Comparison of ENCODE assay signal across 31 cellular contexts in genomic region chr13:48875071-48875470, GRCh38.
"Had no signal": no experiment of that assay in that cellular context is flagged by ENCODE, and none has a peak within 500 bp of the region (broad histone marks: within the 10 kb centered on the region; RNA-seq: fewer than 3 reads in every experiment).

No MANE protein-coding gene starts in this region.

- H3K4me3 Mint-ChIP-seq: activated CD4-positive, alpha-beta T cell treated with anti-CD3 and anti-CD28 coated beads for 36 hours; activated CD4-positive, alpha-beta T cell treated with anti-CD3 and anti-CD28 coated beads, Interleukin-2, amount 10 ng/mL, durations not matched to agents 7 days and 5 days; activated CD8-positive, alpha-beta T cell treated with anti-CD3 and anti-CD28 coated beads, Interleukin-2, amount 10 ng/mL, durations not matched to agents 7 days and 5 days; activated naive CD4-positive, alpha-beta T cell treated with anti-CD3 and anti-CD28 coated beads, Interleukin-2, amount 50 U/mL, for 24 hours; activated naive CD8-positive, alpha-beta T cell treated with anti-CD3 and anti-CD28 coated beads, Interleukin-2, amount 10 ng/mL, durations not matched to agents 7 days and 5 days; activated T-cell treated with anti-CD3 and anti-CD28 coated beads, Interleukin-2, amount 50 U/mL, for 24 hours; central memory CD8-positive, alpha-beta T cell had no signal

- H3K4me1 Mint-ChIP-seq: central memory CD8-positive, alpha-beta T cell had no signal

- H3K9me3 ChIP-seq: ascending aorta, MG63, SJCRH30 had no signal

- H3K4me1 ChIP-seq: ascending aorta had no signal

- H3K27ac ChIP-seq: ascending aorta, cardiac muscle cell, SJCRH30, SK-N-MC, WERI-Rb-1 had no signal

- H3K27me3 Mint-ChIP-seq: activated naive CD4-positive, alpha-beta T cell treated with anti-CD3 and anti-CD28 coated beads, Interleukin-2, amount 50 U/mL, for 24 hours had no signal

- H3K27me3 ChIP-seq: ascending aorta, MG63, SJCRH30 had no signal

- DNase-seq: activated CD4-positive, alpha-beta T cell treated with anti-CD3 and anti-CD28 coated beads for 36 hours; activated CD4-positive, alpha-beta T cell treated with anti-CD3 and anti-CD28 coated beads, Interleukin-2, amount 10 ng/mL, durations not matched to agents 7 days and 5 days; activated CD4-positive, alpha-beta T cell treated with anti-CD3 and anti-CD28 coated beads, Interleukin-2, amount 50 U/mL, for 48 hours; activated CD8-positive, alpha-beta T cell treated with anti-CD3 and anti-CD28 coated beads, Interleukin-2, amount 10 ng/mL, durations not matched to agents 7 days and 5 days; activated gamma-delta T cell; activated naive CD4-positive, alpha-beta T cell treated with Interleukin-2 at 50 U/mL for 16 hours; activated naive CD8-positive, alpha-beta T cell treated with anti-CD3 and anti-CD28 coated beads, Interleukin-2, amount 10 ng/mL, durations not matched to agents 7 days and 5 days; activated T-cell treated with anti-CD3 and anti-CD28 coated beads, Interleukin-2, amount 50 U/mL, for 24 hours; amygdala; MG63; NCI-H1048; NCI-H1105 treated with DMSO at 0.1 percent for 48 hours; NCI-H1436; NCI-H1694; NCI-H1930; NCI-H2081 treated with DMSO at 0.1 percent for 48 hours; NCI-H226; NCI-H446 treated with DMSO at 0.1 percent for 48 hours; NCI-H524; NCI-H69; SHP77; SJCRH30; T1000; WERI-Rb-1 had no signal

- H3K36me3 Mint-ChIP-seq: activated naive CD4-positive, alpha-beta T cell treated with anti-CD3 and anti-CD28 coated beads, Interleukin-2, amount 50 U/mL, for 24 hours; activated naive CD8-positive, alpha-beta T cell treated with anti-CD3 and anti-CD28 coated beads, Interleukin-2, amount 10 ng/mL, durations not matched to agents 7 days and 5 days had no signal

- ATAC-seq: activated CD4-positive, alpha-beta T cell treated with anti-CD3 and anti-CD28 coated beads for 36 hours; activated CD8-positive, alpha-beta T cell treated with anti-CD3 and anti-CD28 coated beads, Interleukin-2, amount 10 ng/mL, durations not matched to agents 7 days and 5 days; Panc1 had no signal

- H3K27ac Mint-ChIP-seq: activated CD4-positive, alpha-beta T cell treated with anti-CD3 and anti-CD28 coated beads for 36 hours; activated CD4-positive, alpha-beta T cell treated with anti-CD3 and anti-CD28 coated beads, Interleukin-2, amount 10 ng/mL, durations not matched to agents 7 days and 5 days; activated CD8-positive, alpha-beta T cell treated with anti-CD3 and anti-CD28 coated beads, Interleukin-2, amount 10 ng/mL, durations not matched to agents 7 days and 5 days; activated naive CD4-positive, alpha-beta T cell treated with anti-CD3 and anti-CD28 coated beads, Interleukin-2, amount 50 U/mL, for 24 hours; activated naive CD8-positive, alpha-beta T cell treated with anti-CD3 and anti-CD28 coated beads, Interleukin-2, amount 10 ng/mL, durations not matched to agents 7 days and 5 days; activated T-cell treated with anti-CD3 and anti-CD28 coated beads, Interleukin-2, amount 50 U/mL, for 24 hours; activated T-helper 2 cell treated with anti-CD3 and anti-CD28 coated beads, Interferon-gamma antibody, Interleukin-2, Interleukin-4, amounts not matched to agents 10 μg/mL and 5 μg/mL and 100 μg/mL, durations not matched to agents 14 hours and 24 hours and 36 hours had no signal

- H3K9me3 Mint-ChIP-seq: activated CD4-positive, alpha-beta T cell treated with anti-CD3 and anti-CD28 coated beads, Interleukin-2, amount 10 ng/mL, durations not matched to agents 7 days and 5 days; activated naive CD4-positive, alpha-beta T cell treated with anti-CD3 and anti-CD28 coated beads, Interleukin-2, amount 50 U/mL, for 24 hours; activated naive CD8-positive, alpha-beta T cell treated with anti-CD3 and anti-CD28 coated beads, Interleukin-2, amount 10 ng/mL, durations not matched to agents 7 days and 5 days; activated T-cell treated with anti-CD3 and anti-CD28 coated beads, Interleukin-2, amount 50 U/mL, for 24 hours; activated T-helper 2 cell treated with anti-CD3 and anti-CD28 coated beads, Interferon-gamma antibody, Interleukin-2, Interleukin-4, amounts not matched to agents 10 μg/mL and 5 μg/mL and 100 μg/mL, durations not matched to agents 14 hours and 24 hours and 36 hours; central memory CD8-positive, alpha-beta T cell had no signal

- H3K4me3 ChIP-seq: ascending aorta, cardiac muscle cell, MG63, SJCRH30, SK-N-MC had no signal

- H3K36me3 ChIP-seq: ascending aorta, cardiac muscle cell, MG63, SJCRH30, WERI-Rb-1 had no signal
